Comparison of ENCODE assay signal across 1 cellular context in the genomic region with DNA sequence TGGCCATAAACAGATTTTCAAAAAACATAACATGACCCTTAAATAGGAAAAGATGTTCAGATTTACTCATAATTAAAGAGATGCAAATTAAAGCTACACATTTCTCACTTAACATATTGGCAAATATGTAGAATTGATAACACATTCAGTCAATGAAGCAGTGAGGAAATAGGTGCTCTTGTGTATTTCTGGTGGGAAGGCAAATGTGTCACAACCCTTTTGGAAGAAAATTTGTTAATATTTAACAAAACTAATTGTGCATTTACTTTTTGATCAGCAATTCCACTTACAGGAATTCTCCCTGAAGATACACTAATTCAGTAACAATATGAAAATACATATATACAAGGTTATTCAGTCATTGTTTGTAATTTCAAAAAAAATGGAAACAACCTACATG.
TF ChIP-seq lines count a peak whose summit lies in the region.

No MANE protein-coding gene starts in this region.

TF ChIP-seq in HepG2, 621 proteins besides CTCF, POLR2A, EP300 and RAD21 (continued from another document):
- no peak for TF ChIP-seq ZNF749 (CRISPR knock-in tag; IDR thresholded peaks at IDR 0.05; ENCODE audit: borderline replicate concordance)
- no peak for TF ChIP-seq ZNF556 (CRISPR knock-in tag; IDR thresholded peaks at IDR 0.05; ENCODE audit: borderline replicate concordance)
- no peak for TF ChIP-seq CEBPG (CRISPR knock-in tag; IDR thresholded peaks at IDR 0.05)
- no peak for TF ChIP-seq RBM22 (optimal IDR thresholded peaks at IDR 0.05; ENCODE audit: low read length)
- TF ChIP-seq GLI4 (CRISPR knock-in tag; IDR thresholded peaks at IDR 0.05; ENCODE audit: borderline replicate concordance) = no peak
- TF ChIP-seq SP140L (CRISPR knock-in tag; IDR thresholded peaks at IDR 0.05; ENCODE audit: borderline replicate concordance) = no peak
- TF ChIP-seq CCAR2 (optimal IDR thresholded peaks at IDR 0.05; ENCODE audit: low read depth, low read length) = no peak
- TF ChIP-seq TEAD3 (CRISPR knock-in tag; optimal IDR thresholded peaks at IDR 0.05; ENCODE audit: borderline replicate concordance) = no peak
